ENCODE assay signal across 15 cellular contexts in the genomic region with DNA sequence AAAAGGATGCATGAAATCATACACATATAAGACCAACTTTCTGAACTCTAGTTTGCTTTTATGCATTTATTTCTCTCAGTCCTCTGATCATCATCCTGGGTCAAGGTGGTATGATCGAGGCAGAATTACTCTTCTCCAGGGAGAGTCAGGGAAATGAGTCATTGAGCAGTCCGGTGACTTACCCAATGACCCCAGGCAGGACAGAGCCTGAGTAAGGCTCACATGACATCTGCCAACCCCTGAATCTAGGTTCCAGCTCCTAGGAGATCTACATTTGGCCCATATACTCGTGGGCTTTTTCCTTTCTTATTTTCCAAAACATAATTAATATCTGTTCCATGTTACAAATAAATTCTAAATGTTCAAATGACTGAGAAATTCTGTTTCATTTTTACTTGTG.
A peak's percentile ranks its signal among the peaks of the same experiment; 100 is the strongest.
DNase-seq lines count a peak whose midpoint lies in the region; ATAC-seq and TF ChIP-seq lines count a peak whose summit lies in the region.
"Had no signal": no experiment of that assay in that cellular context is flagged by ENCODE, and none has a peak within 500 bp of the region (broad histone marks: within the 10 kb centered on the region; RNA-seq: fewer than 3 reads in every experiment).

No MANE protein-coding gene starts in this region.

- peak; percentile 69 for ATAC-seq in sciatic nerve
- no peak for ATAC-seq in lower lobe of right lung
- ATAC-seq in GM19455 (IDR thresholded peaks at IDR 0.05; ENCODE audit: unreplicated experiment) = no peak

- DNase-seq in EL (peak; percentile 54), RKO (ENCODE audit: low spot score) (peak; percentile 23), fibroblast of pulmonary artery (ENCODE audit: low read depth) (peak; percentile 36), sciatic nerve (ENCODE audit: low spot score) (no peak), DMS 273 (lab: John Stamatoyannopoulos, UW; ENCODE audit: unreplicated experiment) (no peak), lower lobe of right lung (no peak)
- DNase-seq in activated naive CD4-positive, alpha-beta T cell treated with Interleukin-2 at 50 U/mL for 16 hours = no peak
- DNase-seq: activated CD4-positive, alpha-beta T cell treated with anti-CD3 and anti-CD28 coated beads, Interleukin-2, amount 50 U/mL, for 4 hours; midbrain; NCI-H2029; occipital lobe had no signal

- H3K27ac ChIP-seq in lower lobe of right lung = no peak overlapping the region
- H3K27ac ChIP-seq: coronary artery, SJSA1 had no signal

- TF ChIP-seq CTCF in fibroblast of pulmonary artery (IDR thresholded peaks at IDR 0.05; ENCODE audit: low read length, missing control alignments) (no peak), lower lobe of right lung (IDR thresholded peaks at IDR 0.05) (no peak)

- no peaks in the 10 kb centered on the region for H3K4me1 ChIP-seq in lower lobe of right lung

- intact Hi-C loops in sciatic nerve (cut with DNase I) (no loop called here), lower lobe of right lung (cut with DNase I) (no loop called here)

- H3K4me3 ChIP-seq in fibroblast of pulmonary artery (replicated peaks; ENCODE audit: low read depth, low read length) (no peak overlapping the region), lower lobe of right lung (no peak overlapping the region)
- H3K4me3 ChIP-seq: coronary artery, SJSA1, smooth muscle cell had no signal

- H3K27me3 ChIP-seq in lower lobe of right lung (ENCODE audit: low read depth) = no peaks in the 10 kb centered on the region
- H3K27me3 ChIP-seq: SJSA1 had no signal

- H3K36me3 ChIP-seq in lower lobe of right lung = no peaks in the 10 kb centered on the region
- H3K36me3 ChIP-seq: SJSA1 had no signal

- H3K9me3 ChIP-seq in lower lobe of right lung = no peaks in the 10 kb centered on the region
- H3K9me3 ChIP-seq: SJSA1 had no signal

Comparison
In these comparisons a context has a peak if more than half of its experiments do, and no peak if none do; other contexts are left out.
1. DNase-seq: peak in EL (single experiment), RKO (single experiment) and fibroblast of pulmonary artery (single experiment); none in sciatic nerve (single experiment), activated naive CD4-positive, alpha-beta T cell treated with Interleukin-2 at 50 U/mL for 16 hours (single experiment), DMS 273 (single experiment) and lower lobe of right lung (single experiment).